In the genomic region with DNA sequence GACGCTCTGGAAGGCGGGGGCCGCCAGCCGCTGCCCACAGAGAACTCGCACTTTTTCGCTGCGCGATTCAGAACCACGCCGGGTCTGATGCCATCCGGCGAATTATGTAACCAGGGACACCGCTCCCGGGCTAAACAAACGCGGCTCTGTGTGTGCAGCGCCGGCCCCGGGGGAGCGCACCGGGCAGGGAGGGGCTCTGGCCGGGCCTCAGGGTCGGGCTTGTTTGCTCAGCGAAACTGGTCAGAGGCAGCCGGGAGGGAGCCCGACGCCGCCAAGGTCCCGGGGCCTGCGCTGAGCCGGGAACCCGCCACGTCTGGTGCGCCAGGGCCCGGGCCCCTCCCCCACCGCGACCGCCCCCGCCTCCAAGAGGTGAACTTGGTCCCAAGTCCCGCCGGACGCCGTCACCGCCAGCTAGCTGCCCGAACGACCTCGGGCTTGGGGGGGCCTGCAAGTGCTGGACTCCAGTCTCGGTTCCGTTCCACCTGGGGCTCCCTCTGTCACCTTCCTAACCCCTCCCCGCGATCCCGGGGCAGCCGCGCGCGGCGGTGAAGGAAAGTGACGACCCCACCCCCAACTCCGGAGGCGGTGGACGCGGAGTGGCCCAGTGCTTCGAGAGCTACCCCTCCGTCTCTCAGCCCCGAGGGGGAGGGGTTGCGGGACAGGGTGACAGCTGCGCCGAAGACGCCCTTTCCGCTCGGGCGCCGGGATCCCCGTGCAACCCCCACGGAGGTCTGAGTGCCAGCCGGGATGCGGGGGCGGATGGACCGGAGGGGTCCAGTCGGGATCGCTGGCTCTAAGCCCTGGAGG, we compare ENCODE assay signal across 8 cellular contexts. TPM values are rescaled to one million over a fixed set of nuclear protein-coding genes. Genes with fewer than 3 reads are reported as not detected.
A peak's percentile ranks its signal among the peaks of the same experiment; 100 is the strongest.
DNase-seq lines count a peak whose midpoint lies in the region; ATAC-seq and TF ChIP-seq lines count a peak whose summit lies in the region.

No MANE protein-coding gene starts in this region.

- H3K4me3 ChIP-seq in mucosa of descending colon = peak overlapping the region; percentile 100

- ATAC-seq in GM18505 (IDR thresholded peaks at IDR 0.05; ENCODE audit: unreplicated experiment) = peak; percentile 39
- peak; percentile 29 for ATAC-seq in HG02678 (IDR thresholded peaks at IDR 0.05; ENCODE audit: unreplicated experiment)
- peak; percentile 50 for ATAC-seq in mucosa of descending colon
- peak; percentile 24 for ATAC-seq in stimulated activated naive CD8-positive, alpha-beta T cell treated with anti-CD3 and anti-CD28 coated beads, Interleukin-15, Interleukin-2, amounts not matched to agents 100 U/mL and 50 U/mL, for 24 hours

- peaks cover 34% of the 10 kb centered on the region for H3K4me1 ChIP-seq in mucosa of descending colon (ENCODE audit: low read depth)

- DNase-seq in NCI-H526 (lab: John Stamatoyannopoulos, UW) (peak; percentile 42 to 75), activated T-cell treated with anti-CD3 and anti-CD28 coated beads for 48 hours (ENCODE audit: low read depth) (peak; percentile 63), epithelial cell of prostate (ENCODE audit: low read depth, low spot score) (no peak), mucosa of descending colon (peak; percentile 79 to 87 (median 86)), NCI-H2107 (lab: John Stamatoyannopoulos, UW) (no peak)
- peak; percentile 78 for DNase-seq in stimulated activated naive CD8-positive, alpha-beta T cell treated with anti-CD3 and anti-CD28 coated beads, Interleukin-15, Interleukin-2, amounts not matched to agents 100 U/mL and 50 U/mL, for 24 hours

- no peaks in the 10 kb centered on the region for H3K36me3 ChIP-seq in mucosa of descending colon (ENCODE audit: low read depth)

- no peak for TF ChIP-seq CTCF in mucosa of descending colon (IDR thresholded peaks at IDR 0.05)

- TF ChIP-seq POLR2A in GM18505 (IDR thresholded peaks at IDR 0.05; ENCODE audit: borderline replicate concordance, extremely low read depth, insufficient read depth, insufficient read length) = peak; percentile 30

- intact Hi-C loops in mucosa of descending colon (cut with DNase I, micrococcal nuclease) = no loop called here

- peak overlapping the region; percentile 90 for H3K27ac ChIP-seq in epithelial cell of prostate

- H3K9me3 ChIP-seq in mucosa of descending colon = no peaks in the 10 kb centered on the region

RNA-seq across cellular contexts. Expression of a gene that starts 0.8 kb away (rescaled TPM):
- total RNA-seq in mucosa of descending colon = 100 to 1,000 TPM; 220 to 339 (median 256) TPM

RNA-seq across cellular contexts. Expression of a gene that starts 27.1 kb away (rescaled TPM):
- 10 to 100 TPM; 12.2 to 13.6 (median 13.3) TPM for total RNA-seq in mucosa of descending colon

Comparison
In these comparisons a context has a peak if more than half of its experiments do, and no peak if none do; other contexts are left out.
1. DNase-seq: peak in NCI-H526 (2 of 2), activated T-cell treated with anti-CD3 and anti-CD28 coated beads for 48 hours (single experiment), mucosa of descending colon (3 of 3) and stimulated activated naive CD8-positive, alpha-beta T cell treated with anti-CD3 and anti-CD28 coated beads, Interleukin-15, Interleukin-2, amounts not matched to agents 100 U/mL and 50 U/mL, for 24 hours (single experiment); none in epithelial cell of prostate (single experiment) and NCI-H2107 (single experiment).
2. Peak in every context shown above with its lines, with median percentiles within 50 percentile points of each other: ATAC-seq.